8 cellular contexts compared by ENCODE assay signal in genomic region chr12:52050116-52050770, GRCh38. TPM values are rescaled to one million over a fixed set of nuclear protein-coding genes. Genes with fewer than 3 reads are reported as not detected.
A peak's percentile ranks its signal among the peaks of the same experiment; 100 is the strongest.
DNase-seq lines count a peak whose midpoint lies in the region; ATAC-seq, FAIRE-seq and TF ChIP-seq lines count a peak whose summit lies in the region.

No MANE protein-coding gene starts in this region.

- no peak for DNase-seq in Jurkat, Clone E6-1 (ENCODE audit: low read depth, low spot score)
- no peak for DNase-seq in K562 (ENCODE audit: extremely low read depth in 1 of 4, low spot score in 3 of 4)
- DNase-seq in kidney tubule cell (ENCODE audit: low spot score) = peak; percentile 11
- no peak for DNase-seq in H4 (ENCODE audit: low spot score)
- no peak for DNase-seq in T1000 (lab: John Stamatoyannopoulos, UW)

- 39% methylated on average over 16 of the region's 16 CpGs for WGBS in K562 (ENCODE audit: insufficient coverage, low coverage, missing lambda C conversion rate)

- H3K9me3 ChIP-seq in DOHH2 (ENCODE audit: control insufficient read depth, insufficient read depth, low read length) = no peaks in the 10 kb centered on the region
- H3K9me3 ChIP-seq in K562 (replicated peaks; ENCODE audit: control insufficient read depth, insufficient read depth, low read depth, low read length) = no peaks in the 10 kb centered on the region

- H3K4me2 ChIP-seq in DOHH2 (ENCODE audit: low read length) (peak overlapping the region; percentile 99), K562 (ENCODE audit: insufficient read depth, low read length) (peak overlapping the region; percentile 79)

- in situ Hi-C loops in K562 (cut with MboI) = no loop called here

- no peaks in the 10 kb centered on the region for H3K9me2 ChIP-seq in DOHH2 (replicated peaks; ENCODE audit: control insufficient read depth, low read length)

- H3K79me2 ChIP-seq in DOHH2 (ENCODE audit: control insufficient read depth, low read length) = peaks cover 15% of the 10 kb centered on the region
- no peaks in the 10 kb centered on the region for H3K79me2 ChIP-seq in K562 (ENCODE audit: control insufficient read depth, insufficient read depth, low read length)

- H3K4me3 ChIP-seq in DOHH2 (ENCODE audit: low read length) (peak overlapping the region; percentile 86), K562 (peak overlapping the region; percentile 50)
- H3K4me3 ChIP-seq in Jurkat, Clone E6-1 (ENCODE audit: low read length) = peak overlapping the region; percentile 58

- no TSS peak for BruUV-seq in K562 (replicated peaks; lab: Mats Ljungman, UMichigan)

- H3K9ac ChIP-seq in K562 (ENCODE audit: insufficient read depth in 1 of 2, low read depth in 2 of 2, low read length in 2 of 2) = peak overlapping the region; percentile 71 to 97

- CTCF ChIA-PET in K562 (lab: Yijun Ruan, JAX; ENCODE audit: low intra/inter-chr PET ratio) = interaction anchor here (1.4 kb wide), 1 partner anchor 25 kb away, joined by 4 read pairs; no protein-coding TSS in a partner anchor

- H3K27me3 ChIP-seq in DOHH2 (ENCODE audit: control insufficient read depth, low read length) (no peaks in the 10 kb centered on the region), K562 (ENCODE audit: control insufficient read depth in 2 of 2, insufficient read depth in 2 of 2, low read length in 2 of 2) (no peaks in the 10 kb centered on the region)

- no peak for ATAC-seq in K562
- no peak for ATAC-seq in GM19397 (IDR thresholded peaks at IDR 0.05; ENCODE audit: unreplicated experiment)

- FAIRE-seq in K562 (lab: Jason Lieb, UNC) = no peak

- TF ChIP-seq CTCF in DOHH2 (IDR thresholded peaks at IDR 0.05; ENCODE audit: low read depth, low read length, poor library complexity, severe bottlenecking) (peak; percentile 10), K562 (IDR thresholded peaks at IDR 0.05 in 2 of 3, conservative IDR thresholded peaks at IDR 0.05 in 1 of 3; ENCODE audit: insufficient read depth in 2 of 3, low read depth in 1 of 3, low read length in 3 of 3) (no peak)

- intact Hi-C loops in K562 (cut with micrococcal nuclease) = no loop called here

- H3K4me1 ChIP-seq in DOHH2 (ENCODE audit: control insufficient read depth, low read length) = peaks cover 40% of the 10 kb centered on the region
- H3K4me1 ChIP-seq in K562 (replicated peaks in 1 of 2; ENCODE audit: control insufficient read depth in 2 of 2, insufficient read depth in 2 of 2, low read length in 2 of 2) = peaks cover 23 to 49% of the 10 kb centered on the region in 2 experiments

- peaks cover 12% of the 10 kb centered on the region for H3K36me3 ChIP-seq in DOHH2 (ENCODE audit: control insufficient read depth, low read length)
- H3K36me3 ChIP-seq in K562 (ENCODE audit: control insufficient read depth, insufficient read depth, low read length) = no peaks in the 10 kb centered on the region

- POLR2A ChIA-PET in K562 (lab: Yijun Ruan, JAX) = interaction anchor here (0.6 to 2.8 kb wide), 5 partner anchors 9 to 35 kb away, joined by 4 to 23 read pairs (median 7); partner anchors contain the start of gene ATG101

- no peak for TF ChIP-seq RAD21 in K562 (CRISPR knock-in tag; conservative IDR thresholded peaks at IDR 0.05 in 1 of 2, IDR thresholded peaks at IDR 0.05 in 1 of 2)

- H3K27ac ChIP-seq in DOHH2 (ENCODE audit: low read depth, low read length) = peak overlapping the region; percentile 54
- peak overlapping the region; percentile 68 for H3K27ac ChIP-seq in K562 (ENCODE audit: extremely low read depth, low read depth, low read length)
- H3K27ac ChIP-seq in temporal lobe (ENCODE audit: low read depth, low read length) = peak overlapping the region; percentile 81

- no peaks in the 10 kb centered on the region for H3F3A ChIP-seq in DOHH2 (ENCODE audit: control insufficient read depth, insufficient read depth)

- peaks cover 6% of the 10 kb centered on the region for H4K20me1 ChIP-seq in DOHH2 (ENCODE audit: control insufficient read depth, insufficient read depth, low read depth, low read length)
- H4K20me1 ChIP-seq in K562 (replicated peaks; ENCODE audit: control insufficient read depth, insufficient read depth, low read length) = peaks cover 6% of the 10 kb centered on the region; the same call in 1 of the 2 replicates

- H2AFZ ChIP-seq in K562 (ENCODE audit: low read depth, low read length) = peak overlapping the region; percentile 86

- TF ChIP-seq POLR2A in K562 (conservative IDR thresholded peaks at IDR 0.05) = no peak

- TF ChIP-seq EP300 in K562 (IDR thresholded peaks at IDR 0.05; ENCODE audit: low read length) = no peak

- no peaks in the 10 kb centered on the region for H3K9me1 ChIP-seq in K562 (ENCODE audit: control insufficient read depth, insufficient read depth, low read length)

RNA-seq across cellular contexts. Expression of gene NR4A1, which starts 1.0 kb away (rescaled TPM):
- polyA plus RNA-seq in Jurkat, Clone E6-1 (2012; ENCODE audit: insufficient read depth, insufficient read length) = 16.1 TPM
- 5.4 and 21.5 TPM in 2 replicates for total RNA-seq in K562 (2011; cell fraction: chromatin; rRNA removed; ENCODE audit: low replicate concordance)
- 6.6 and 15.5 TPM in 2 replicates for total RNA-seq in K562 (2011; cell fraction: nucleolus; rRNA removed)
- total RNA-seq in K562 (2011; cell fraction: nucleoplasm; rRNA removed) = 6.7 and 7.1 TPM in 2 replicates
- total RNA-seq in K562 (2014; rRNA removed) = 2.0 and 2.2 TPM in 2 replicates
- total RNA-seq in K562 (2014; rRNA removed; fragmentation: Illumina TruSeq; extraction: Trizol) = 0.47 and 0.86 TPM in 2 replicates
- 0.07 and 0.34 TPM in 2 replicates for total RNA-seq in K562 (2015; rRNA removed; fragmentation: Illumina TruSeq; extraction: Trizol)
- total RNA-seq in K562 (2021) = 4.4 and 4.7 TPM in 2 replicates
- 2.0 and 3.2 TPM in 2 replicates for polyA plus RNA-seq in K562 (2011; rRNA removed)
- polyA plus RNA-seq in K562 (2011; cell fraction: cytosol; rRNA removed) = 3.2 and 7.1 TPM in 2 replicates
- 6.6 and 13.3 TPM in 2 replicates for polyA plus RNA-seq in K562 (2011; cell fraction: nucleus; rRNA removed)
- 3.6 and 4.4 TPM in 2 replicates for polyA plus RNA-seq in K562 (2012)
- 1.7 and 2.4 TPM in 2 replicates for polyA plus RNA-seq in K562 (2014; fragmentation: Illumina TruSeq; extraction: Trizol)
- polyA plus RNA-seq in K562 (2014; fragmentation: Nextera tagmentation; extraction: Ambion mirVana) = under 1 TPM in 1 of 2 experiments, not detected in 1; 0.08 TPM
- polyA plus RNA-seq in K562 (2014; rRNA removed) = 1.7 and 2.7 TPM in 2 replicates
- 0.72 and 0.95 TPM in 2 replicates for polyA minus RNA-seq in K562 (2011; rRNA and poly(A)+ RNA removed)
- polyA minus RNA-seq in K562 (2011; cell fraction: cytosol; rRNA and poly(A)+ RNA removed) = 3.7 and 7.6 TPM in 2 replicates
- 2.8 and 3.4 TPM in 2 replicates for polyA minus RNA-seq in K562 (2011; cell fraction: nucleus; rRNA and poly(A)+ RNA removed)
- 10.1 TPM for total RNA-seq in temporal lobe
- total RNA-seq in H4 (2014; rRNA removed; shearing (Covaris generic)) = 0.16 and 0.54 TPM in 2 replicates

RNA-seq across cellular contexts. Expression of gene ATG101, which starts 19.5 kb away (rescaled TPM):
- 46.5 TPM for polyA plus RNA-seq in Jurkat, Clone E6-1 (2012; ENCODE audit: insufficient read depth, insufficient read length)
- 24.2 and 53.2 TPM in 2 replicates for total RNA-seq in K562 (2011; cell fraction: chromatin; rRNA removed; ENCODE audit: low replicate concordance)
- total RNA-seq in K562 (2011; cell fraction: nucleolus; rRNA removed) = 52.9 and 58.2 TPM in 2 replicates
- total RNA-seq in K562 (2011; cell fraction: nucleoplasm; rRNA removed) = 34.3 and 38.9 TPM in 2 replicates
- total RNA-seq in K562 (2014; rRNA removed) (50.5 and 52.4 TPM in 2 replicates), K562 (2014; rRNA removed; fragmentation: Illumina TruSeq; extraction: Trizol) (15.0 and 20.8 TPM in 2 replicates), K562 (2015; rRNA removed; fragmentation: Illumina TruSeq; extraction: Trizol) (29.7 and 31.8 TPM in 2 replicates), K562 (2021) (38.0 and 38.1 TPM in 2 replicates), temporal lobe (15.0 TPM)
- polyA plus RNA-seq in K562 (2011; rRNA removed) (40.0 and 44.4 TPM in 2 replicates), K562 (2014; fragmentation: Illumina TruSeq; extraction: Trizol) (29.1 and 34.1 TPM in 2 replicates), K562 (2014; fragmentation: Nextera tagmentation; extraction: Ambion mirVana) (1 to 10 TPM; 2.9 to 3.9 TPM), K562 (2014; rRNA removed) (39.9 and 42.9 TPM in 2 replicates)
- 44.9 and 61.0 TPM in 2 replicates for polyA plus RNA-seq in K562 (2011; cell fraction: cytosol; rRNA removed)
- polyA plus RNA-seq in K562 (2011; cell fraction: nucleus; rRNA removed) = 29.2 and 42.6 TPM in 2 replicates
- polyA plus RNA-seq in K562 (2012) = 36.2 and 43.3 TPM in 2 replicates
- 36.0 and 46.8 TPM in 2 replicates for polyA minus RNA-seq in K562 (2011; rRNA and poly(A)+ RNA removed)
- 12.4 and 14.5 TPM in 2 replicates for polyA minus RNA-seq in K562 (2011; cell fraction: cytosol; rRNA and poly(A)+ RNA removed)
- 16.6 and 19.2 TPM in 2 replicates for polyA minus RNA-seq in K562 (2011; cell fraction: nucleus; rRNA and poly(A)+ RNA removed)
- 57.5 and 63.0 TPM in 2 replicates for total RNA-seq in H4 (2014; rRNA removed; shearing (Covaris generic))

RNA-seq across cellular contexts. Expression of gene SMIM41, which starts 29.3 kb away (rescaled TPM):
- polyA plus RNA-seq in Jurkat, Clone E6-1 (2012; ENCODE audit: insufficient read depth, insufficient read length) = not detected
- not detected in 2 replicates for total RNA-seq in K562 (2011; cell fraction: chromatin; rRNA removed; ENCODE audit: low replicate concordance)
- 0.50 TPM in 1 of 2 replicates, not detected in the other for total RNA-seq in K562 (2011; cell fraction: nucleolus; rRNA removed)
- total RNA-seq in K562 (2011; cell fraction: nucleoplasm; rRNA removed) = not detected in 2 replicates
- total RNA-seq in K562 (2014; rRNA removed) = not detected in 2 replicates
- not detected in 2 replicates for total RNA-seq in K562 (2014; rRNA removed; fragmentation: Illumina TruSeq; extraction: Trizol)
- total RNA-seq in K562 (2015; rRNA removed; fragmentation: Illumina TruSeq; extraction: Trizol) = not detected in 2 replicates
- not detected in 2 replicates for total RNA-seq in K562 (2021)
- not detected in 2 replicates for polyA plus RNA-seq in K562 (2011; rRNA removed)
- polyA plus RNA-seq in K562 (2011; cell fraction: cytosol; rRNA removed) = not detected in 2 replicates
- 0.09 TPM in 1 of 2 replicates, not detected in the other for polyA plus RNA-seq in K562 (2011; cell fraction: nucleus; rRNA removed)
- polyA plus RNA-seq in K562 (2012) = not detected in 2 replicates
- not detected in 2 replicates for polyA plus RNA-seq in K562 (2014; fragmentation: Illumina TruSeq; extraction: Trizol)
- not detected for polyA plus RNA-seq in K562 (2014; fragmentation: Nextera tagmentation; extraction: Ambion mirVana)
- not detected in 2 replicates for polyA plus RNA-seq in K562 (2014; rRNA removed)
- polyA minus RNA-seq in K562 (2011; rRNA and poly(A)+ RNA removed) = not detected in 2 replicates
- polyA minus RNA-seq in K562 (2011; cell fraction: cytosol; rRNA and poly(A)+ RNA removed) = not detected in 2 replicates
- 0.27 TPM in 1 of 2 replicates, not detected in the other for polyA minus RNA-seq in K562 (2011; cell fraction: nucleus; rRNA and poly(A)+ RNA removed)
- not detected for total RNA-seq in temporal lobe
- not detected in 2 replicates for total RNA-seq in H4 (2014; rRNA removed; shearing (Covaris generic))

RNA-seq across cellular contexts. Expression of gene TAMALIN, which starts 43.5 kb away (rescaled TPM):
- polyA plus RNA-seq in Jurkat, Clone E6-1 (2012; ENCODE audit: insufficient read depth, insufficient read length) = 18.4 TPM
- total RNA-seq in K562 (2011; cell fraction: chromatin; rRNA removed; ENCODE audit: low replicate concordance) = 3.2 and 11.3 TPM in 2 replicates
- total RNA-seq in K562 (2011; cell fraction: nucleolus; rRNA removed) = 5.7 and 10.0 TPM in 2 replicates
- total RNA-seq in K562 (2011; cell fraction: nucleoplasm; rRNA removed) = 3.2 and 3.4 TPM in 2 replicates
- total RNA-seq in K562 (2014; rRNA removed) (0.82 and 1.5 TPM in 2 replicates), K562 (2014; rRNA removed; fragmentation: Illumina TruSeq; extraction: Trizol) (0.70 and 1.3 TPM in 2 replicates), K562 (2015; rRNA removed; fragmentation: Illumina TruSeq; extraction: Trizol) (2.2 and 3.2 TPM in 2 replicates), K562 (2021) (1.3 and 1.5 TPM in 2 replicates), temporal lobe (1.5 TPM)
- polyA plus RNA-seq in K562 (2011; rRNA removed) (0.74 and 1.1 TPM in 2 replicates), K562 (2014; fragmentation: Illumina TruSeq; extraction: Trizol) (0.65 and 1.1 TPM in 2 replicates), K562 (2014; fragmentation: Nextera tagmentation; extraction: Ambion mirVana) (not detected), K562 (2014; rRNA removed) (1.2 and 1.5 TPM in 2 replicates)
- 0.46 and 1.4 TPM in 2 replicates for polyA plus RNA-seq in K562 (2011; cell fraction: cytosol; rRNA removed)
- 2.5 and 2.6 TPM in 2 replicates for polyA plus RNA-seq in K562 (2011; cell fraction: nucleus; rRNA removed)
- polyA plus RNA-seq in K562 (2012) = 4.8 and 8.3 TPM in 2 replicates
- 0.96 and 1.2 TPM in 2 replicates for polyA minus RNA-seq in K562 (2011; rRNA and poly(A)+ RNA removed)
- 6.1 TPM in 1 of 2 replicates, not detected in the other for polyA minus RNA-seq in K562 (2011; cell fraction: cytosol; rRNA and poly(A)+ RNA removed)
- 1.8 and 2.4 TPM in 2 replicates for polyA minus RNA-seq in K562 (2011; cell fraction: nucleus; rRNA and poly(A)+ RNA removed)
- total RNA-seq in H4 (2014; rRNA removed; shearing (Covaris generic)) = 0.35 and 1.8 TPM in 2 replicates
